9 cellular contexts compared by ENCODE assay signal in the genomic region with DNA sequence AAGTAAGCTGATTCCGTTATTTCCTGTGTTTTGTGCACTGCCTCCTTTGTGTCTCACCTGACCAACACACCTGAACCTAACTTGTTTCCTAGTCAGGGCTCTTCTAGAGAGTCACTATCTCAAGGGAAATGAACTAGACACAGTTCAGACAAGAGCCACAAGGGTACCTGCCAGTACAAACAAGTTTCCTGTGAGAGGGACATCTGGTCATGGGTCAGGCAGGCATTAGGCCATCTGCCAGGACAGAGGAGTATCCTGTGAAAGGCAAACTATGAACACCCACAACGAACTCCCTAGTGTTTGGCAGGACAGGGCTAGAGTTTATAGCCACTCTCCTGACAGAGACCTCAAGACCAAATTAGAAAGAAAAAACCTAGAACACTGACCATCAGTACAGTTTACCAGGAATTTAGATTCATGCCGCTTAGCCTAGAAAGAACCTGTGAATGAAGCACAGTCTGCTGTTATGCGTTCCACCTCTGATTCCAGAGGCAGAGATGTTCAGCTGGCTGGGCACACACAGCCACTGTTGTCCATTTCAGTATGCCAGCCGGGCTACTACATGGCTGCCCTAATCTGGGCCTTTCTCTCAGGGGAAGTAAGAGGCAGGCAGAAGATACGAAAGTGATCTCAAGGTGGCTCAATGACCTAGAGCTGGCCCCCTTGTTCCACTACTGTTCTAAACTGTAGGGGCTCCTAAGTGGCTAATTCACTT. TPM values are rescaled to one million over a fixed set of nuclear protein-coding genes. Genes with fewer than 3 reads are reported as not detected.
DNase-seq lines count a peak whose midpoint lies in the region; ATAC-seq lines count a peak whose summit lies in the region.
"Had no signal": no experiment of that assay in that cellular context is flagged by ENCODE, and none has a peak within 500 bp of the region (broad histone marks: within the 10 kb centered on the region; RNA-seq: fewer than 3 reads in every experiment).

No MANE protein-coding gene starts in this region.

- peak overlapping the region; percentile 84 for H3K27ac Mint-ChIP-seq in activated naive CD8-positive, alpha-beta T cell treated with anti-CD3 and anti-CD28 coated beads for 36 hours

- no peaks in the 10 kb centered on the region for H3K9me3 Mint-ChIP-seq in activated naive CD8-positive, alpha-beta T cell treated with anti-CD3 and anti-CD28 coated beads for 36 hours

- H3K4me1 Mint-ChIP-seq in activated naive CD8-positive, alpha-beta T cell treated with anti-CD3 and anti-CD28 coated beads for 36 hours = peaks cover 38% of the 10 kb centered on the region

- ATAC-seq in GM19023 (IDR thresholded peaks at IDR 0.05; ENCODE audit: unreplicated experiment) (peak; percentile 26), HG02623 (IDR thresholded peaks at IDR 0.05; ENCODE audit: unreplicated experiment) (no peak)

- DNase-seq in A172 (ENCODE audit: low spot score) = peak; percentile 19
- DNase-seq in activated naive CD8-positive, alpha-beta T cell treated with anti-CD3 and anti-CD28 coated beads for 36 hours = no peak
- peak; percentile 21 for DNase-seq in left kidney (ENCODE audit: low read depth, low spot score)
- no peak for DNase-seq in NAMALWA (ENCODE audit: low spot score)
- no peak for DNase-seq in iPS-NIHi11 (ENCODE audit: low spot score)
- no peak for DNase-seq in DMS79 treated with DMSO at 0.1 percent for 48 hours (lab: John Stamatoyannopoulos, UW)
- DNase-seq: NCI-H1436 had no signal

- H3K4me3 Mint-ChIP-seq in activated naive CD8-positive, alpha-beta T cell treated with anti-CD3 and anti-CD28 coated beads for 36 hours = no peak overlapping the region

- peaks cover 60% of the 10 kb centered on the region for H3K36me3 Mint-ChIP-seq in activated naive CD8-positive, alpha-beta T cell treated with anti-CD3 and anti-CD28 coated beads for 36 hours

- no peaks in the 10 kb centered on the region for H3K27me3 Mint-ChIP-seq in activated naive CD8-positive, alpha-beta T cell treated with anti-CD3 and anti-CD28 coated beads for 36 hours

RNA-seq across cellular contexts. Expression of a gene that starts 20.7 kb away (rescaled TPM):
- 88.7 and 90.7 TPM in 2 replicates for total RNA-seq in A172 (2014; rRNA removed; shearing (Covaris generic))
- total RNA-seq in activated naive CD8-positive, alpha-beta T cell treated with anti-CD3 and anti-CD28 coated beads for 36 hours = 10 to 100 TPM; 58.7 to 60.8 TPM

RNA-seq across cellular contexts. Expression of a gene that starts 39.0 kb away (rescaled TPM):
- 59.3 and 79.9 TPM in 2 replicates for total RNA-seq in A172 (2014; rRNA removed; shearing (Covaris generic))
- 100 to 1,000 TPM; 128 to 134 TPM for total RNA-seq in activated naive CD8-positive, alpha-beta T cell treated with anti-CD3 and anti-CD28 coated beads for 36 hours

Comparison
In these comparisons a context has a peak if more than half of its experiments do, and no peak if none do; other contexts are left out.
1. DNase-seq: peak in A172 (single experiment) and left kidney (single experiment); none in activated naive CD8-positive, alpha-beta T cell treated with anti-CD3 and anti-CD28 coated beads for 36 hours (single experiment), NAMALWA (single experiment), iPS-NIHi11 (single experiment) and DMS79 treated with DMSO at 0.1 percent for 48 hours (single experiment).